ENCODE assay signal across 1 cellular context in genomic region chr10:80474920-80475319, GRCh38.
TF ChIP-seq lines count a peak whose summit lies in the region.

No MANE protein-coding gene starts in this region.

TF ChIP-seq in A549, 52 proteins besides CTCF, POLR2A, EP300 and RAD21 (continued from another document):
- TF ChIP-seq, protein P1, sequence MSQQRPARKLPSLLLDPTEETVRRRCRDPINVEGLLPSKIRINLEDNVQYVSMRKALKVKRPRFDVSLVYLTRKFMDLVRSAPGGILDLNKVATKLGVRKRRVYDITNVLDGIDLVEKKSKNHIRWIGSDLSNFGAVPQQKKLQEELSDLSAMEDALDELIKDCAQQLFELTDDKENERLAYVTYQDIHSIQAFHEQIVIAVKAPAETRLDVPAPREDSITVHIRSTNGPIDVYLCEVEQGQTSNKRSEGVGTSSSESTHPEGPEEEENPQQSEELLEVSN (IDR thresholded peaks at IDR 0.05; ENCODE audit: borderline replicate concordance, low read depth): no peak
- TF ChIP-seq ZSCAN20 (CRISPR knock-in tag; IDR thresholded peaks at IDR 0.05): no peak
